In genomic region chr4:105741548-105741947, GRCh38 we compare ENCODE assay signal across 29 cellular contexts. TPM values are rescaled to one million over a fixed set of nuclear protein-coding genes. Genes with fewer than 3 reads are reported as not detected.
A peak's percentile ranks its signal among the peaks of the same experiment; 100 is the strongest.
DNase-seq lines count a peak whose midpoint lies in the region; ATAC-seq, FAIRE-seq and TF ChIP-seq lines count a peak whose summit lies in the region.
"Had no signal": no experiment of that assay in that cellular context is flagged by ENCODE, and none has a peak within 500 bp of the region (broad histone marks: within the 10 kb centered on the region; RNA-seq: fewer than 3 reads in every experiment).

No MANE protein-coding gene starts in this region.

- BruUV-seq in HepG2 (replicated peaks; lab: Mats Ljungman, UMichigan) = no TSS peak

- DNase-seq in RKO (ENCODE audit: low spot score) (peak; percentile 8), dedifferentiated amniotic fluid mesenchymal stem cell (ENCODE audit: extremely low spot score) (peak; percentile 63), iris pigment epithelial cell (ENCODE audit: low read depth) (peak; percentile 33), stromal cell of bone marrow (ENCODE audit: low read depth) (peak; percentile 70), C1 segment of cervical spinal cord (lab: John Stamatoyannopoulos, UW) (no peak), HepG2 (ENCODE audit: low spot score) (no peak)
- DNase-seq: activated CD4-positive, alpha-beta T cell treated with anti-CD3 and anti-CD28 coated beads, Interleukin-2, amount 50 U/mL, for 48 hours; activated CD4-positive, CD25-positive, alpha-beta regulatory T cell treated with anti-CD3 and anti-CD28 coated beads, Interleukin-2, amount 50 U/mL, for 72 hours; activated gamma-delta T cell treated with Interleukin-2 at 50 U/mL for 16 hours; activated naive CD8-positive, alpha-beta T cell treated with anti-CD3 and anti-CD28 coated beads, Interleukin-2, amount 10 ng/mL, durations not matched to agents 7 days and 5 days; activated T-cell treated with anti-CD3 and anti-CD28 coated beads, Interleukin-2, amount 50 U/mL, for 48 hours; CD4-positive, alpha-beta memory T cell; dorsolateral prefrontal cortex; EL; esophagus squamous epithelium; H7; lower lobe of right lung; naive thymus-derived CD8-positive, alpha-beta T cell; NCI-H1436 treated with DMSO at 0.1 percent for 48 hours; NCI-H2107; NCI-H345; occipital lobe; SHP77; stimulated activated naive CD4-positive, alpha-beta T cell had no signal

- no peak overlapping the region for H2AFZ ChIP-seq in HepG2 (ENCODE audit: low read length)

- H3K36me3 ChIP-seq in HepG2 (replicated peaks in 1 of 2; ENCODE audit: control insufficient read depth in 1 of 2, insufficient read depth in 2 of 2, low read length in 2 of 2) = no peaks in the 10 kb centered on the region; a peak in 1 of 5 replicates
- H3K36me3 ChIP-seq: lower lobe of right lung had no signal

- FAIRE-seq in HepG2 (lab: Jason Lieb, UNC) = no peak
- FAIRE-seq: astrocyte had no signal

- no peak for TF ChIP-seq POLR2A in HepG2 (IDR thresholded peaks at IDR 0.05; ENCODE audit: insufficient read depth in 1 of 2, low read depth in 2 of 2, low read length in 2 of 2)

- H3K4me2 ChIP-seq in HepG2 (ENCODE audit: low read depth, low read length) = no peak overlapping the region
- H3K4me2 ChIP-seq: KMS-11 had no signal

- POLR2A ChIA-PET in HepG2 (lab: Yijun Ruan, JAX) = no interaction called here

- no peaks in the 10 kb centered on the region for H3K79me2 ChIP-seq in HepG2 (ENCODE audit: insufficient read depth, low read length)

- in situ Hi-C loops in HepG2 (cut with HindIII; ENCODE audit: extremely low pct_ligation_motif_present, low pct_unique_long_range_greater_than_20kb) = no loop called here

- no peaks in the 10 kb centered on the region for H4K20me1 ChIP-seq in HepG2 (ENCODE audit: insufficient read depth, low read length)

- WGBS in HepG2 (ENCODE audit: low lambda C conversion rate) = 79% methylated on average over 2 of the region's 2 CpGs

- no peaks in the 10 kb centered on the region for H3K27me3 ChIP-seq in HepG2 (ENCODE audit: control insufficient read depth in 1 of 2, insufficient read depth in 2 of 2, low read length in 2 of 2)
- H3K27me3 ChIP-seq: dorsolateral prefrontal cortex, esophagus squamous epithelium had no signal

- no peak overlapping the region for H3K4me3 ChIP-seq in HepG2 (replicated peaks in 1 of 3; ENCODE audit: insufficient read depth in 1 of 3, low read depth in 2 of 3, low read length in 3 of 3)
- H3K4me3 ChIP-seq: dorsolateral prefrontal cortex, esophagus squamous epithelium, lower lobe of right lung had no signal

- TF ChIP-seq EP300 in HepG2 (IDR thresholded peaks at IDR 0.05; ENCODE audit: low read depth in 2 of 2, low read length in 2 of 2) (no peak), HepG2 (CRISPR knock-in tag; IDR thresholded peaks at IDR 0.05; ENCODE audit: borderline replicate concordance) (no peak)

- TF ChIP-seq CTCF in HepG2 (CRISPR knock-in tag; IDR thresholded peaks at IDR 0.05) = no peak

- TF ChIP-seq RAD21 in HepG2 (CRISPR knock-in tag; IDR thresholded peaks at IDR 0.05) = no peak

- no peak overlapping the region for H3K27ac ChIP-seq in HepG2 (ENCODE audit: extremely low read length, insufficient read depth, low read length)
- H3K27ac ChIP-seq: dorsolateral prefrontal cortex, esophagus squamous epithelium, HL-60, KMS-11, lower lobe of right lung had no signal

- intact Hi-C loops in HepG2 (cut with micrococcal nuclease; ENCODE audit: unreplicated experiment) = no loop called here

- H3K9me3 ChIP-seq in HepG2 (ENCODE audit: low read length) = peaks cover 9% of the 10 kb centered on the region

- no peaks in the 10 kb centered on the region for H3K4me1 ChIP-seq in HepG2 (ENCODE audit: insufficient read depth, low read length)
- H3K4me1 ChIP-seq: esophagus squamous epithelium, lower lobe of right lung had no signal

- CTCF ChIA-PET in HepG2 (lab: Yijun Ruan, JAX; ENCODE audit: low intra/inter-chr PET ratio, low total read pairs) = no interaction called here

- no peak for ATAC-seq in HG03469 (IDR thresholded peaks at IDR 0.05; ENCODE audit: unreplicated experiment)
- ATAC-seq in GM18498 (IDR thresholded peaks at IDR 0.05; ENCODE audit: unreplicated experiment) = no peak
- no peak for ATAC-seq in HepG2
- ATAC-seq: lower lobe of right lung; naive thymus-derived CD8-positive, alpha-beta T cell had no signal

- H3K9ac ChIP-seq in HepG2 (ENCODE audit: insufficient read depth, low read depth, low read length) = no peak overlapping the region
- H3K9ac ChIP-seq: KMS-11 had no signal

TF ChIP-seq in HepG2, 621 proteins besides CTCF, POLR2A, EP300 and RAD21:
- no peak for TF ChIP-seq ZNF720 (CRISPR knock-in tag; IDR thresholded peaks at IDR 0.05)
- no peak for TF ChIP-seq THAP11 (CRISPR knock-in tag; IDR thresholded peaks at IDR 0.05)
- no peak for TF ChIP-seq ZNF367 (CRISPR knock-in tag; IDR thresholded peaks at IDR 0.05; ENCODE audit: borderline replicate concordance)
- TF ChIP-seq THAP7 (CRISPR knock-in tag; IDR thresholded peaks at IDR 0.05) = no peak
TF ChIP-seq in HepG2: peak in this region for 0.

RNA-seq across cellular contexts. Expression of gene GSTCD, which starts 33.0 kb away (rescaled TPM):
- total RNA-seq in HepG2 (2016; rRNA removed; fragmentation: Illumina TruSeq; extraction: Trizol) = 30.8 and 38.7 TPM in 2 replicates
- 8.2 and 9.8 TPM in 2 replicates for total RNA-seq in HepG2 (2016; cell fraction: cytosol; rRNA removed; fragmentation: Illumina TruSeq; extraction: Trizol; ENCODE audit: low read depth)
- 29.7 and 37.3 TPM in 2 replicates for total RNA-seq in HepG2 (2016; cell fraction: insoluble cytoplasmic fraction; rRNA removed; fragmentation: Illumina TruSeq; extraction: Trizol)
- total RNA-seq in HepG2 (2016; cell fraction: membrane; rRNA removed; fragmentation: Illumina TruSeq; extraction: Trizol) = 14.8 and 16.0 TPM in 2 replicates
- 32.5 and 34.0 TPM in 2 replicates for total RNA-seq in HepG2 (2016; cell fraction: nucleus; rRNA removed; fragmentation: Illumina TruSeq; extraction: Trizol)
- polyA plus RNA-seq in HepG2 (2011; rRNA removed) = 6.7 and 7.9 TPM in 2 replicates
- 4.1 and 4.5 TPM in 2 replicates for polyA plus RNA-seq in HepG2 (2011; cell fraction: cytosol; rRNA removed)
- polyA plus RNA-seq in HepG2 (2011; cell fraction: nucleus; rRNA removed) = 3.7 and 4.3 TPM in 2 replicates
- 4.2 and 6.7 TPM in 2 replicates for polyA plus RNA-seq in HepG2 (2012)
- polyA plus RNA-seq in HepG2 (2016; cell fraction: cytosol; fragmentation: Illumina TruSeq; extraction: Trizol; ENCODE audit: low read depth) = 0.76 and 0.88 TPM in 2 replicates
- 17.7 and 19.5 TPM in 2 replicates for polyA plus RNA-seq in HepG2 (2016; cell fraction: insoluble cytoplasmic fraction; fragmentation: Illumina TruSeq; extraction: Trizol; ENCODE audit: low read depth)
- polyA plus RNA-seq in HepG2 (2016; cell fraction: membrane; fragmentation: Illumina TruSeq; extraction: Trizol; ENCODE audit: low read depth) = 3.2 TPM in 2 replicates
- polyA plus RNA-seq in HepG2 (2016; cell fraction: nucleus; fragmentation: Illumina TruSeq; extraction: Trizol; ENCODE audit: insufficient read depth, low read depth) = 13.4 and 14.3 TPM in 2 replicates
- polyA minus RNA-seq in HepG2 (2011; rRNA and poly(A)+ RNA removed; ENCODE audit: low replicate concordance) = 7.8 and 9.3 TPM in 2 replicates
- 9.1 and 9.4 TPM in 2 replicates for polyA minus RNA-seq in HepG2 (2011; cell fraction: cytosol; rRNA and poly(A)+ RNA removed)
- polyA minus RNA-seq in HepG2 (2011; cell fraction: nucleus; rRNA and poly(A)+ RNA removed) = 21.8 and 26.5 TPM in 2 replicates

RNA-seq across cellular contexts. Expression of gene INTS12, which starts 33.1 kb away (rescaled TPM):
- total RNA-seq in HepG2 (2016; rRNA removed; fragmentation: Illumina TruSeq; extraction: Trizol) = 21.1 and 22.9 TPM in 2 replicates
- 14.8 and 15.8 TPM in 2 replicates for total RNA-seq in HepG2 (2016; cell fraction: cytosol; rRNA removed; fragmentation: Illumina TruSeq; extraction: Trizol; ENCODE audit: low read depth)
- total RNA-seq in HepG2 (2016; cell fraction: insoluble cytoplasmic fraction; rRNA removed; fragmentation: Illumina TruSeq; extraction: Trizol) = 17.9 and 22.1 TPM in 2 replicates
- total RNA-seq in HepG2 (2016; cell fraction: membrane; rRNA removed; fragmentation: Illumina TruSeq; extraction: Trizol) = 19.4 and 20.9 TPM in 2 replicates
- 19.1 and 20.9 TPM in 2 replicates for total RNA-seq in HepG2 (2016; cell fraction: nucleus; rRNA removed; fragmentation: Illumina TruSeq; extraction: Trizol)
- polyA plus RNA-seq in HepG2 (2011; rRNA removed) = 16.0 and 20.2 TPM in 2 replicates
- 11.3 and 15.3 TPM in 2 replicates for polyA plus RNA-seq in HepG2 (2011; cell fraction: cytosol; rRNA removed)
- 10.7 TPM in 2 replicates for polyA plus RNA-seq in HepG2 (2011; cell fraction: nucleus; rRNA removed)
- polyA plus RNA-seq in HepG2 (2012) = 14.8 and 15.5 TPM in 2 replicates
- 10.0 and 11.7 TPM in 2 replicates for polyA plus RNA-seq in HepG2 (2016; cell fraction: cytosol; fragmentation: Illumina TruSeq; extraction: Trizol; ENCODE audit: low read depth)
- 30.2 and 30.6 TPM in 2 replicates for polyA plus RNA-seq in HepG2 (2016; cell fraction: insoluble cytoplasmic fraction; fragmentation: Illumina TruSeq; extraction: Trizol; ENCODE audit: low read depth)
- polyA plus RNA-seq in HepG2 (2016; cell fraction: membrane; fragmentation: Illumina TruSeq; extraction: Trizol; ENCODE audit: low read depth) = 15.0 and 16.8 TPM in 2 replicates
- 26.7 and 29.3 TPM in 2 replicates for polyA plus RNA-seq in HepG2 (2016; cell fraction: nucleus; fragmentation: Illumina TruSeq; extraction: Trizol; ENCODE audit: insufficient read depth, low read depth)
- 7.7 and 14.9 TPM in 2 replicates for polyA minus RNA-seq in HepG2 (2011; rRNA and poly(A)+ RNA removed; ENCODE audit: low replicate concordance)
- polyA minus RNA-seq in HepG2 (2011; cell fraction: cytosol; rRNA and poly(A)+ RNA removed) = 6.8 and 8.8 TPM in 2 replicates
- polyA minus RNA-seq in HepG2 (2011; cell fraction: nucleus; rRNA and poly(A)+ RNA removed) = 23.5 and 28.8 TPM in 2 replicates

Comparison
In these comparisons a context has a peak if more than half of its experiments do, and no peak if none do; other contexts are left out.
1. DNase-seq: peak in RKO (single experiment), dedifferentiated amniotic fluid mesenchymal stem cell (single experiment), iris pigment epithelial cell (single experiment) and stromal cell of bone marrow (single experiment); none in C1 segment of cervical spinal cord (0 of 14) and HepG2 (single experiment).